Comparison of ENCODE assay signal across 21 cellular contexts in the genomic region with DNA sequence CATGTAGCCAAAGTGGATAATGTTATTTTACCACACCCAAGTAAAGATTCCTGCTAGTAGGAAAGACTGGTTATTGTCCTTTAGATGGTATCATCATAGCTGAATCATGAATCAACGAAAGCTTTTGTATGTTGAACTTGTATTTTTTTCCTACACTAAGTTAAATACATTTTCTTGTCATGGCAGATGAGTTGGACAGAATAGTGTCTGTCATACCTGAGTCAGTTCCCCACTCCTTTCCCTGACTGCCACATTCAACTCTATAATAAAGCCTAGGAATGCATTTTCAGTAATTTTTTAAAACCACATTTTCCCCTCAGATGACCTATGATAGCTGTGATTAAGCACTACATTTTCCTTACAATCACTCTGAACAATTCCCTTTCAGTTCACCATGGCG. TPM values are rescaled to one million over a fixed set of nuclear protein-coding genes. Genes with fewer than 3 reads are reported as not detected.
A peak's percentile ranks its signal among the peaks of the same experiment; 100 is the strongest.
DNase-seq lines count a peak whose midpoint lies in the region; TF ChIP-seq lines count a peak whose summit lies in the region.
"Had no signal": no experiment of that assay in that cellular context is flagged by ENCODE, and none has a peak within 500 bp of the region (broad histone marks: within the 10 kb centered on the region; RNA-seq: fewer than 3 reads in every experiment).

No MANE protein-coding gene starts in this region.

- H3K9me3 Mint-ChIP-seq in HFFc6 = no peaks in the 10 kb centered on the region
- H3K9me3 Mint-ChIP-seq: activated naive CD8-positive, alpha-beta T cell treated with anti-CD3 and anti-CD28 coated beads for 36 hours; activated T-cell treated with anti-CD3 and anti-CD28 coated beads, Interleukin-2, amount 50 U/mL, for 72 hours; T-helper 1 cell treated with Interleukin-12 subunit alpha and Interleukin-12 subunit beta and Interleukin-4 antibody, amounts not matched to agents 30 μg/mL and 1 μg/mL, for 36 hours; WTC11 had no signal

- H3K9me3 ChIP-seq in SJSA1 (replicated peaks) (no peaks in the 10 kb centered on the region; the same call in 1 of the 2 replicates), smooth muscle cell (replicated peaks; ENCODE audit: low read depth) (no peaks in the 10 kb centered on the region)
- H3K9me3 ChIP-seq: BE2C had no signal

- H3K4me2 ChIP-seq in smooth muscle cell = no peak overlapping the region

- H3K4me3 ChIP-seq in SJSA1 (no peak overlapping the region), smooth muscle cell (no peak overlapping the region)

- TF ChIP-seq CTCF in HFFc6 (IDR thresholded peaks at IDR 0.05) (no peak), smooth muscle cell (IDR thresholded peaks at IDR 0.05; ENCODE audit: borderline replicate concordance, insufficient read depth, poor library complexity, severe bottlenecking) (no peak)

- H4K20me1 ChIP-seq in smooth muscle cell (ENCODE audit: low read depth) = no peaks in the 10 kb centered on the region

- no peaks in the 10 kb centered on the region for H3K36me3 ChIP-seq in SJSA1
- H3K36me3 ChIP-seq in smooth muscle cell (ENCODE audit: low read depth) = no peaks in the 10 kb centered on the region
- H3K36me3 ChIP-seq: BE2C had no signal

- DNase-seq in HFFc6 = peak; percentile 91
- DNase-seq in SJSA1 (ENCODE audit: low read depth in 1 of 2, low spot score in 2 of 2) = peak in 1 of 2 experiments; percentile 51
- DNase-seq in epithelial cell of prostate (ENCODE audit: low read depth, low spot score) = no peak
- no peak for DNase-seq in smooth muscle cell (lab: John Stamatoyannopoulos, UW; ENCODE audit: unreplicated experiment)
- no peak for DNase-seq in stimulated activated naive CD4-positive, alpha-beta T cell (lab: John Stamatoyannopoulos, UW)
- no peak for DNase-seq in NCI-H345 treated with DMSO at 0.1 percent for 48 hours (lab: John Stamatoyannopoulos, UW; ENCODE audit: unreplicated experiment)
- DNase-seq in hypothalamus (lab: John Stamatoyannopoulos, UW) = no peak
- DNase-seq: activated CD8-positive, alpha-beta T cell treated with anti-CD3 and anti-CD28 coated beads, Interleukin-2, amount 10 ng/mL, durations not matched to agents 7 days and 5 days; activated naive CD8-positive, alpha-beta T cell treated with anti-CD3 and anti-CD28 coated beads for 36 hours; activated T-cell treated with anti-CD3 and anti-CD28 coated beads, Interleukin-2, amount 50 U/mL, for 72 hours; BE2C; Calu3; GDM1; head of caudate nucleus; naive thymus-derived CD8-positive, alpha-beta T cell; NCI-H1930; Right ventricle myocardium superior; small intestine; stimulated activated CD8-positive, alpha-beta memory T cell treated with anti-CD3 and anti-CD28 coated beads, Interleukin-4, amount 100 ng/mL, for 48 hours had no signal

- no peaks in the 10 kb centered on the region for H3K79me2 ChIP-seq in smooth muscle cell (ENCODE audit: low read depth)

- peak overlapping the region; percentile 83 for H3K27ac Mint-ChIP-seq in HFFc6
- H3K27ac Mint-ChIP-seq: activated CD8-positive, alpha-beta T cell treated with anti-CD3 and anti-CD28 coated beads, Interleukin-2, amount 10 ng/mL, durations not matched to agents 7 days and 5 days; activated naive CD8-positive, alpha-beta T cell treated with anti-CD3 and anti-CD28 coated beads for 36 hours; activated T-cell treated with anti-CD3 and anti-CD28 coated beads, Interleukin-2, amount 50 U/mL, for 72 hours; naive thymus-derived CD8-positive, alpha-beta T cell; T-helper 1 cell treated with Interleukin-12 subunit alpha and Interleukin-12 subunit beta and Interleukin-4 antibody, amounts not matched to agents 30 μg/mL and 1 μg/mL, for 36 hours; WTC11 had no signal

- H3K27me3 Mint-ChIP-seq in HFFc6 (ENCODE audit: insufficient read depth) = no peaks in the 10 kb centered on the region

- H3K9ac ChIP-seq in smooth muscle cell (ENCODE audit: low read depth) = no peak overlapping the region

- peaks cover 58% of the 10 kb centered on the region for H3K4me1 Mint-ChIP-seq in HFFc6 (ENCODE audit: low read depth)
- H3K4me1 Mint-ChIP-seq: activated naive CD8-positive, alpha-beta T cell treated with anti-CD3 and anti-CD28 coated beads for 36 hours; naive thymus-derived CD8-positive, alpha-beta T cell had no signal

- 56% methylated on average over 2 of the region's 2 CpGs for WGBS in smooth muscle cell (ENCODE audit: low lambda C conversion rate)

- no peaks in the 10 kb centered on the region for H3F3A ChIP-seq in smooth muscle cell (ENCODE audit: low read depth)

- no peaks in the 10 kb centered on the region for H3K36me3 Mint-ChIP-seq in HFFc6 (ENCODE audit: low read depth)
- H3K36me3 Mint-ChIP-seq: activated naive CD8-positive, alpha-beta T cell treated with anti-CD3 and anti-CD28 coated beads for 36 hours; naive thymus-derived CD8-positive, alpha-beta T cell; WTC11 had no signal

- peak overlapping the region; percentile 54 for H3K4me3 Mint-ChIP-seq in HFFc6
- H3K4me3 Mint-ChIP-seq: activated CD8-positive, alpha-beta T cell treated with anti-CD3 and anti-CD28 coated beads, Interleukin-2, amount 10 ng/mL, durations not matched to agents 7 days and 5 days; activated naive CD8-positive, alpha-beta T cell treated with anti-CD3 and anti-CD28 coated beads for 36 hours; activated T-cell treated with anti-CD3 and anti-CD28 coated beads, Interleukin-2, amount 50 U/mL, for 72 hours; naive thymus-derived CD8-positive, alpha-beta T cell; T-helper 1 cell treated with Interleukin-12 subunit alpha and Interleukin-12 subunit beta and Interleukin-4 antibody, amounts not matched to agents 30 μg/mL and 1 μg/mL, for 36 hours; WTC11 had no signal

- H2AFZ ChIP-seq in smooth muscle cell (ENCODE audit: low read depth) = no peak overlapping the region

- H3K27ac ChIP-seq in SJSA1 (peak overlapping the region; percentile 58), epithelial cell of prostate (peak overlapping the region; percentile 96), smooth muscle cell (ENCODE audit: low read depth) (peak overlapping the region; percentile 95)

- H3K27me3 ChIP-seq in SJSA1 (replicated peaks) (no peaks in the 10 kb centered on the region), smooth muscle cell (ENCODE audit: low read depth) (no peaks in the 10 kb centered on the region)

- H3K4me1 ChIP-seq in SJSA1 (replicated peaks) (peaks cover 30% of the 10 kb centered on the region), smooth muscle cell (ENCODE audit: low read depth) (peaks cover 5% of the 10 kb centered on the region)
- H3K4me1 ChIP-seq: BE2C had no signal

RNA-seq across cellular contexts. Expression of a gene that starts 9.3 kb away (rescaled TPM):
- 1 to 10 TPM in 3 of 6 experiments, under 1 TPM in 3; 0.59 to 1.3 (median 1.0) TPM for total RNA-seq in HFFc6 (2021; fragmentation: NEBNext Ultra II Directional; extraction: Animal tissue kit (Norgen Biotek cat#: 25700))
- 3.8 and 4.4 TPM in 2 replicates for total RNA-seq in SJSA1 (2014; rRNA removed; shearing (Covaris generic))
- total RNA-seq in smooth muscle cell = 155 and 181 TPM in 2 replicates
- polyA plus RNA-seq in smooth muscle cell = 58.0 and 177 TPM in 2 replicates
- total RNA-seq: activated CD8-positive, alpha-beta T cell treated with anti-CD3 and anti-CD28 coated beads, Interleukin-2, amount 10 ng/mL, durations not matched to agents 7 days and 5 days; activated naive CD8-positive, alpha-beta T cell treated with anti-CD3 and anti-CD28 coated beads for 36 hours; activated T-cell treated with anti-CD3 and anti-CD28 coated beads, Interleukin-2, amount 50 U/mL, for 72 hours; naive thymus-derived CD8-positive, alpha-beta T cell; Right ventricle myocardium superior; WTC11 had no signal
- polyA plus RNA-seq: naive thymus-derived CD8-positive, alpha-beta T cell had no signal

Comparison
In these comparisons a context has a peak if more than half of its experiments do, and no peak if none do; other contexts are left out.
1. RNA of a gene that starts 9.3 kb away (total RNA-seq): 155 to 181 TPM in smooth muscle cell; 3.8 to 4.4 TPM in SJSA1 and 0.59 to 1.3 TPM in HFFc6; every median in the first group is over 10 times any median in the second.
2. Peak in every context shown above with its lines, with median percentiles within 50 percentile points of each other: H3K27ac ChIP-seq.